In the genomic region with DNA sequence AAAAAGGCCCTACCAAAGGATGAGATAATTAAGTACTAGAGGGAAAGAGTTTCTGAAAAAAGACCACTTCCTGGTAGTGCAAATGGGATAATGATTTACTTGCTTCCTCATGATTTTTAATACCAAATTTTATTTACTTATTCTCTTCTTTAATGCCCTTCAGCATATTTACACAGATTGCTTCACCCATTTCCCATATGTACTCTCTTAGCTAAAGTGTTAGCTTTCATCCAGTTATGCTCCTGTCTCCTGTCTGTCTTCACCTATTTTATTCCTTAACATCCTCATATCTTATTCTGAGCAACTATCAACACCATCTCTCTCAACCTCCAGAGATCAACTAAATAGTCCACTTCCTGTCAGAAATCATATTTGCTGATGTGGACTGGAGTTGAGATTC, we compare ENCODE assay signal across 22 cellular contexts.
"Had no signal": no experiment of that assay in that cellular context is flagged by ENCODE, and none has a peak within 500 bp of the region (broad histone marks: within the 10 kb centered on the region; RNA-seq: fewer than 3 reads in every experiment).

No MANE protein-coding gene starts in this region.

- H3K27me3 Mint-ChIP-seq: type B pancreatic cell had no signal

- H3K4me1 ChIP-seq: gastrocnemius medialis, left ventricle myocardium inferior, lower lobe of right lung, neural progenitor cell, right atrium auricular region had no signal

- ATAC-seq: esophagus mucosa; gastrocnemius medialis; heart right ventricle; natural killer cell treated with Interleukin-12 subunit alpha and Interleukin-12 subunit beta and Interleukin-15 and Interleukin-18, amount 100 ng/mL, for 72 hours had no signal

- H2AFZ ChIP-seq: neural progenitor cell had no signal

- DNase-seq: cortex of kidney; dorsolateral prefrontal cortex; effector CD8-positive, alpha-beta T cell; gastrocnemius medialis; heart right ventricle; islet precursor cell; left ventricle myocardium inferior; lower lobe of right lung; nucleus accumbens; ovary; small intestine; stimulated activated CD4-positive, alpha-beta T cell treated with anti-CD3 and anti-CD28 coated beads, Interleukin-12 subunit alpha, Interleukin-12 subunit beta, amount 100 ng/mL, for 4 hours; stimulated activated naive CD4-positive, alpha-beta T cell; stomach; substantia nigra had no signal

- H3K4me2 ChIP-seq: neural progenitor cell had no signal

- H3K9me3 ChIP-seq: gastrocnemius medialis, heart right ventricle, left ventricle myocardium inferior, lower lobe of right lung, ovary, right atrium auricular region, stomach had no signal

- H3K4me3 ChIP-seq: dorsolateral prefrontal cortex, gastrocnemius medialis, heart right ventricle, left ventricle myocardium inferior, lower lobe of right lung, neural progenitor cell, ovary, right atrium auricular region, stomach had no signal

- H3K27ac ChIP-seq: dorsolateral prefrontal cortex, gastrocnemius medialis, heart right ventricle, left ventricle myocardium inferior, lower lobe of right lung, neural progenitor cell, ovary, right atrium auricular region, stomach had no signal

- H3K27ac Mint-ChIP-seq: memory B cell; mesothelial cell of epicardium; natural killer cell treated with Interleukin-12 subunit alpha and Interleukin-12 subunit beta and Interleukin-15 and Interleukin-18, amount 100 ng/mL, for 72 hours; neural progenitor cell; type B pancreatic cell had no signal

- H3K27me3 ChIP-seq: dorsolateral prefrontal cortex, gastrocnemius medialis, heart right ventricle, neural progenitor cell, ovary, right atrium auricular region, stomach had no signal

- H3K9me3 Mint-ChIP-seq: memory B cell, mesothelial cell of epicardium, neural progenitor cell, type B pancreatic cell had no signal

- H3K4me3 Mint-ChIP-seq: memory B cell; mesothelial cell of epicardium; natural killer cell treated with Interleukin-12 subunit alpha and Interleukin-12 subunit beta and Interleukin-15 and Interleukin-18, amount 100 ng/mL, for 72 hours; neural progenitor cell; type B pancreatic cell had no signal

- H3K4me1 Mint-ChIP-seq: memory B cell, neural progenitor cell had no signal

- H3K36me3 ChIP-seq: gastrocnemius medialis, heart right ventricle, left ventricle myocardium inferior, lower lobe of right lung, neural progenitor cell, ovary, right atrium auricular region, stomach had no signal

- H3K36me3 Mint-ChIP-seq: memory B cell; mesothelial cell of epicardium; natural killer cell treated with Interleukin-12 subunit alpha and Interleukin-12 subunit beta and Interleukin-15 and Interleukin-18, amount 100 ng/mL, for 72 hours; neural progenitor cell; type B pancreatic cell had no signal
